In genomic region chr6:93059911-93060310, GRCh38 we compare ENCODE assay signal across 21 cellular contexts.
DNase-seq lines count a peak whose midpoint lies in the region; ATAC-seq and TF ChIP-seq lines count a peak whose summit lies in the region.
"Had no signal": no experiment of that assay in that cellular context is flagged by ENCODE, and none has a peak within 500 bp of the region (broad histone marks: within the 10 kb centered on the region; RNA-seq: fewer than 3 reads in every experiment).

No MANE protein-coding gene starts in this region.

- no peaks in the 10 kb centered on the region for H3K36me3 ChIP-seq in SJCRH30
- H3K36me3 ChIP-seq: transverse colon had no signal

- no peaks in the 10 kb centered on the region for H3K9me3 ChIP-seq in SJCRH30 (replicated peaks)
- H3K9me3 ChIP-seq: transverse colon had no signal

- no peak for TF ChIP-seq CTCF in activated CD8-positive, alpha-beta T cell treated with anti-CD3 and anti-CD28 coated beads for 36 hours (IDR thresholded peaks at IDR 0.05)
- no peak for TF ChIP-seq CTCF in GM13977 (IDR thresholded peaks at IDR 0.05; ENCODE audit: extremely low read depth, insufficient read depth, missing control alignments)

- no peaks in the 10 kb centered on the region for H3K4me1 ChIP-seq in SJCRH30
- H3K4me1 ChIP-seq: transverse colon had no signal

- intact Hi-C loops in activated CD8-positive, alpha-beta T cell treated with anti-CD3 and anti-CD28 coated beads for 36 hours (cut with micrococcal nuclease), result no loop called here

- H3K9me3 Mint-ChIP-seq in activated CD8-positive, alpha-beta T cell treated with anti-CD3 and anti-CD28 coated beads for 36 hours, result peaks cover 6% of the 10 kb centered on the region
- H3K9me3 Mint-ChIP-seq: activated CD4-positive, alpha-beta memory T cell treated with anti-CD3 and anti-CD28 coated beads, Interleukin-2, amount 10 ng/mL, durations not matched to agents 7 days and 5 days; brain had no signal

- H3K4me3 ChIP-seq in SJCRH30, result no peak overlapping the region
- H3K4me3 ChIP-seq: transverse colon had no signal

- in situ Hi-C loops in GM13977 (cut with MboI; ENCODE audit: low pct_unique_long_range_greater_than_20kb, low sequenced_read_pairs, unreplicated experiment), result no loop called here
- in situ Hi-C loops in KBM-7 (cut with MboI; ENCODE audit: low pct_unique_long_range_greater_than_20kb, low sequenced_read_pairs), result no loop called here

- no peak for ATAC-seq in activated CD8-positive, alpha-beta T cell treated with anti-CD3 and anti-CD28 coated beads for 36 hours
- ATAC-seq: Right ventricle myocardium inferior had no signal

- no peaks in the 10 kb centered on the region for H3K27me3 ChIP-seq in SJCRH30
- H3K27me3 ChIP-seq: transverse colon had no signal

- H3K36me3 Mint-ChIP-seq in activated CD8-positive, alpha-beta T cell treated with anti-CD3 and anti-CD28 coated beads for 36 hours (ENCODE audit: low read depth), result no peaks in the 10 kb centered on the region
- H3K36me3 Mint-ChIP-seq: brain, IgD-negative memory B cell had no signal

- no peaks in the 10 kb centered on the region for H3K4me1 Mint-ChIP-seq in activated CD8-positive, alpha-beta T cell treated with anti-CD3 and anti-CD28 coated beads for 36 hours (ENCODE audit: low read depth)
- H3K4me1 Mint-ChIP-seq: activated CD4-positive, alpha-beta memory T cell treated with anti-CD3 and anti-CD28 coated beads, Interleukin-2, amount 10 ng/mL, durations not matched to agents 7 days and 5 days; brain; IgD-negative memory B cell had no signal

- no peak overlapping the region for H3K4me3 Mint-ChIP-seq in activated CD8-positive, alpha-beta T cell treated with anti-CD3 and anti-CD28 coated beads for 36 hours
- H3K4me3 Mint-ChIP-seq: activated CD4-positive, alpha-beta memory T cell treated with anti-CD3 and anti-CD28 coated beads, Interleukin-2, amount 10 ng/mL, durations not matched to agents 7 days and 5 days; brain; IgD-negative memory B cell had no signal

- peak; percentile 76 for DNase-seq in DMS53 (lab: John Stamatoyannopoulos, UW)
- DNase-seq in NCI-H128 (lab: John Stamatoyannopoulos, UW; ENCODE audit: unreplicated experiment), result peak; percentile 18
- peak; percentile 19 for DNase-seq in NCI-H2171 treated with DMSO at 0.1 percent for 48 hours (lab: John Stamatoyannopoulos, UW)
- DNase-seq in SJCRH30, result peak; percentile 17 to 37
- no peak for DNase-seq in T-helper 1 cell
- DNase-seq in activated CD8-positive, alpha-beta T cell treated with anti-CD3 and anti-CD28 coated beads for 36 hours, result no peak
- no peak for DNase-seq in GM13977 (ENCODE audit: low spot score)
- DNase-seq in KBM-7, result no peak
- DNase-seq: activated CD4-positive, alpha-beta memory T cell treated with anti-CD3 and anti-CD28 coated beads, Interleukin-2, amount 10 ng/mL, durations not matched to agents 7 days and 5 days; activated CD4-positive, CD25-positive, alpha-beta regulatory T cell treated with anti-CD3 and anti-CD28 coated beads, Interleukin-2, amount 50 U/mL, for 72 hours; C1 segment of cervical spinal cord; glutamatergic neuron; mesenchymal stem cell; NCI-H2081; nucleus accumbens; OCI-M1; SW 1271; transverse colon had no signal

- H3K27me3 Mint-ChIP-seq in activated CD8-positive, alpha-beta T cell treated with anti-CD3 and anti-CD28 coated beads for 36 hours, result no peaks in the 10 kb centered on the region
- H3K27me3 Mint-ChIP-seq: activated CD4-positive, alpha-beta memory T cell treated with anti-CD3 and anti-CD28 coated beads, Interleukin-2, amount 10 ng/mL, durations not matched to agents 7 days and 5 days; brain; IgD-negative memory B cell had no signal

- CTCF ChIA-PET in activated CD8-positive, alpha-beta T cell treated with anti-CD3 and anti-CD28 coated beads for 36 hours (lab: Charles Lee), result no interaction called here

- no peak overlapping the region for H3K27ac ChIP-seq in SJCRH30
- H3K27ac ChIP-seq: transverse colon had no signal

- H3K27ac Mint-ChIP-seq in activated CD8-positive, alpha-beta T cell treated with anti-CD3 and anti-CD28 coated beads for 36 hours, result no peak overlapping the region
- H3K27ac Mint-ChIP-seq: activated CD4-positive, alpha-beta memory T cell treated with anti-CD3 and anti-CD28 coated beads, Interleukin-2, amount 10 ng/mL, durations not matched to agents 7 days and 5 days; brain; IgD-negative memory B cell had no signal

- POLR2A ChIA-PET in activated CD8-positive, alpha-beta T cell treated with anti-CD3 and anti-CD28 coated beads for 36 hours (lab: Charles Lee), result no interaction called here

Comparison
In these comparisons a context has a peak if more than half of its experiments do, and no peak if none do; other contexts are left out.
1. DNase-seq: peak in DMS53 (single experiment), NCI-H128 (single experiment), NCI-H2171 treated with DMSO at 0.1 percent for 48 hours (single experiment) and SJCRH30 (2 of 2); none in T-helper 1 cell (0 of 5), activated CD8-positive, alpha-beta T cell treated with anti-CD3 and anti-CD28 coated beads for 36 hours (single experiment), GM13977 (single experiment) and KBM-7 (single experiment).